10 cellular contexts compared by ENCODE assay signal in the genomic region with DNA sequence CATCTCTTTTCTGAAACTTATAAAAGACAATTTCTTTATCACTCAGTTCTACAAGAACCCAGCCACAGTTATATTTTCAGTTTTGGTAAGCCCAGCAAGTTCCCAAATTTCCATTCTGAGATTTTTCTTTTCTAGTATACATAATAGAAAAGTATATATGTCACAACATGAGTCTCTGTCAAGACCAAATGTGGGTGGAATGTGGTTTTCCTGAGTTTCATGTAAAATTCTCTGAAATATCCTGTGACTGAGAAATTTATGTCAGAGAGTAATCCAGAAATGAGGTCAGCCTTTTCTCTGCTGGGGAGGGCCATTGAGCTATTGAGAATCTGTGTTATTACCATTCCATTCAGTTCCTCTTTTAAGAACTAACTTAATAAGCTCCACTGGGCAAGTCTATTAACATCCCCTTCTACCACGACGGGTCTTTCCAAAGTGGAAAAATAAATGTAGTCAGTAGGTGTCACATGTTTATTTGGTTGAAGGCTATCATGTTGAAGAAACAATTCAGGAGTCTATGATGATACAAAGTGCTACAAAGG.
DNase-seq lines count a peak whose midpoint lies in the region; ATAC-seq and TF ChIP-seq lines count a peak whose summit lies in the region.
"Had no signal": no experiment of that assay in that cellular context is flagged by ENCODE, and none has a peak within 500 bp of the region (broad histone marks: within the 10 kb centered on the region; RNA-seq: fewer than 3 reads in every experiment).

No MANE protein-coding gene starts in this region.

- no peaks in the 10 kb centered on the region for H3K36me3 Mint-ChIP-seq in activated T-cell treated with anti-CD3 and anti-CD28 coated beads, Interleukin-2, amount 50 U/mL, for 24 hours (ENCODE audit: low read depth)
- no peaks in the 10 kb centered on the region for H3K36me3 Mint-ChIP-seq in osteocyte (ENCODE audit: unreplicated experiment)

- H3K27ac Mint-ChIP-seq in activated T-cell treated with anti-CD3 and anti-CD28 coated beads, Interleukin-2, amount 50 U/mL, for 24 hours, result peak overlapping the region; percentile 72
- H3K27ac Mint-ChIP-seq in osteocyte (ENCODE audit: unreplicated experiment), result no peak overlapping the region

- peaks cover 32% of the 10 kb centered on the region for H3K27me3 Mint-ChIP-seq in activated T-cell treated with anti-CD3 and anti-CD28 coated beads, Interleukin-2, amount 50 U/mL, for 24 hours
- peaks cover 42% of the 10 kb centered on the region for H3K27me3 Mint-ChIP-seq in osteocyte (ENCODE audit: unreplicated experiment)

- no peak overlapping the region for H3K4me3 Mint-ChIP-seq in activated T-cell treated with anti-CD3 and anti-CD28 coated beads, Interleukin-2, amount 50 U/mL, for 24 hours
- no peak overlapping the region for H3K4me3 Mint-ChIP-seq in osteocyte (ENCODE audit: unreplicated experiment)

- peak; percentile 93 for ATAC-seq in GM21786 (IDR thresholded peaks at IDR 0.05; ENCODE audit: unreplicated experiment)
- ATAC-seq in HG03354 (IDR thresholded peaks at IDR 0.05; ENCODE audit: poor library complexity, severe bottlenecking, unreplicated experiment), result peak; percentile 92

- no peaks in the 10 kb centered on the region for H3K9me3 ChIP-seq in smooth muscle cell (replicated peaks; ENCODE audit: low read depth)

- no peaks in the 10 kb centered on the region for H3K79me2 ChIP-seq in smooth muscle cell (ENCODE audit: low read depth)

- 80% methylated on average over 2 of the region's 2 CpGs for WGBS in smooth muscle cell (ENCODE audit: low lambda C conversion rate)

- no peaks in the 10 kb centered on the region for H3K27me3 ChIP-seq in smooth muscle cell (ENCODE audit: low read depth)

- peak overlapping the region; percentile 46 for H3K4me2 ChIP-seq in smooth muscle cell

- H3K27ac ChIP-seq in smooth muscle cell (ENCODE audit: low read depth), result peak overlapping the region; percentile 52

- DNase-seq in activated T-cell treated with anti-CD3 and anti-CD28 coated beads, Interleukin-2, amount 50 U/mL, for 24 hours, result no peak
- no peak for DNase-seq in activated T-cell treated with anti-CD3 and anti-CD28 coated beads, Interleukin-2, amount 50 U/mL, for 48 hours
- DNase-seq in smooth muscle cell (lab: John Stamatoyannopoulos, UW; ENCODE audit: unreplicated experiment), result no peak
- DNase-seq in germinal center (ENCODE audit: low spot score), result no peak
- DNase-seq in erythroblast (lab: John Stamatoyannopoulos, UW), result no peak
- DNase-seq in osteocyte (ENCODE audit: extremely low spot score, unreplicated experiment), result no peak
- DNase-seq: activated naive CD4-positive, alpha-beta T cell; left cardiac atrium had no signal

- no peak for TF ChIP-seq CTCF in smooth muscle cell (IDR thresholded peaks at IDR 0.05; ENCODE audit: borderline replicate concordance, insufficient read depth, poor library complexity, severe bottlenecking)
- no peak for TF ChIP-seq CTCF in osteocyte (IDR thresholded peaks at IDR 0.05)

- H3F3A ChIP-seq in smooth muscle cell (ENCODE audit: low read depth), result no peaks in the 10 kb centered on the region

- TF ChIP-seq POLR2A in erythroblast (IDR thresholded peaks at IDR 0.05; ENCODE audit: low read length), result no peak

- no peak overlapping the region for H3K4me3 ChIP-seq in smooth muscle cell

- no peak overlapping the region for H3K9ac ChIP-seq in smooth muscle cell (ENCODE audit: low read depth)

- no peaks in the 10 kb centered on the region for H3K4me1 ChIP-seq in smooth muscle cell (ENCODE audit: low read depth)

- no peaks in the 10 kb centered on the region for H4K20me1 ChIP-seq in smooth muscle cell (ENCODE audit: low read depth)

- H3K4me1 Mint-ChIP-seq in activated T-cell treated with anti-CD3 and anti-CD28 coated beads, Interleukin-2, amount 50 U/mL, for 24 hours (ENCODE audit: low read depth), result peaks cover 31% of the 10 kb centered on the region
- H3K4me1 Mint-ChIP-seq in osteocyte (ENCODE audit: unreplicated experiment), result no peaks in the 10 kb centered on the region

- H3K36me3 ChIP-seq in smooth muscle cell (ENCODE audit: low read depth), result no peaks in the 10 kb centered on the region

- H3K9me3 Mint-ChIP-seq in activated T-cell treated with anti-CD3 and anti-CD28 coated beads, Interleukin-2, amount 50 U/mL, for 24 hours, result no peaks in the 10 kb centered on the region
- no peaks in the 10 kb centered on the region for H3K9me3 Mint-ChIP-seq in osteocyte (ENCODE audit: unreplicated experiment)

- no peak overlapping the region for H2AFZ ChIP-seq in smooth muscle cell (ENCODE audit: low read depth)
